ENCODE assay signal across 8 cellular contexts in genomic region chr11:72589802-72590761, GRCh38.
A peak's percentile ranks its signal among the peaks of the same experiment; 100 is the strongest.
DNase-seq lines count a peak whose midpoint lies in the region; ATAC-seq and TF ChIP-seq lines count a peak whose summit lies in the region.

No MANE protein-coding gene starts in this region.

- ATAC-seq in activated naive CD8-positive, alpha-beta T cell treated with anti-CD3 and anti-CD28 coated beads, Interleukin-2, amount 50 U/mL, for 24 hours: peak; percentile 16
- ATAC-seq in GM19463 (IDR thresholded peaks at IDR 0.05; ENCODE audit: unreplicated experiment) (no peak), HG03378 (IDR thresholded peaks at IDR 0.05; ENCODE audit: unreplicated experiment) (no peak)

- H3K36me3 Mint-ChIP-seq in activated naive CD8-positive, alpha-beta T cell treated with anti-CD3 and anti-CD28 coated beads, Interleukin-2, amount 50 U/mL, for 24 hours (ENCODE audit: low read depth): no peaks in the 10 kb centered on the region

- H3K27ac Mint-ChIP-seq in activated naive CD8-positive, alpha-beta T cell treated with anti-CD3 and anti-CD28 coated beads, Interleukin-2, amount 50 U/mL, for 24 hours: no peak overlapping the region

- H3K27me3 Mint-ChIP-seq in activated naive CD8-positive, alpha-beta T cell treated with anti-CD3 and anti-CD28 coated beads, Interleukin-2, amount 50 U/mL, for 24 hours: peaks cover 53% of the 10 kb centered on the region

- peak overlapping the region; percentile 43 for H3K4me3 Mint-ChIP-seq in activated naive CD8-positive, alpha-beta T cell treated with anti-CD3 and anti-CD28 coated beads, Interleukin-2, amount 50 U/mL, for 24 hours

- H3K9me3 Mint-ChIP-seq in activated naive CD8-positive, alpha-beta T cell treated with anti-CD3 and anti-CD28 coated beads, Interleukin-2, amount 50 U/mL, for 24 hours: no peaks in the 10 kb centered on the region

- DNase-seq in GM12865 (ENCODE audit: low read depth) (peak; percentile 41), OCI-M1 (lab: John Stamatoyannopoulos, UW) (peak; percentile 76), iPS-NIHi7 (ENCODE audit: extremely low spot score) (peak; percentile 88), ureter (ENCODE audit: low spot score) (no peak)
- DNase-seq in activated naive CD8-positive, alpha-beta T cell treated with anti-CD3 and anti-CD28 coated beads, Interleukin-2, amount 50 U/mL, for 24 hours: peak; percentile 59
- peak; percentile 53 for DNase-seq in stimulated activated CD4-positive, alpha-beta T cell treated with anti-CD3 and anti-CD28 coated beads, Interleukin-4, amount 100 ng/mL, for 24 hours

- TF ChIP-seq CTCF in GM12865 (IDR thresholded peaks at IDR 0.05; ENCODE audit: insufficient read depth, low read depth, low read length, missing control alignments): peak; percentile 37

- H3K4me3 ChIP-seq in GM12865 (ENCODE audit: low read depth, low read length): no peak overlapping the region

- peaks cover 39% of the 10 kb centered on the region for H3K4me1 Mint-ChIP-seq in activated naive CD8-positive, alpha-beta T cell treated with anti-CD3 and anti-CD28 coated beads, Interleukin-2, amount 50 U/mL, for 24 hours
